ENCODE assay signal across 16 cellular contexts in genomic region chr17:82153295-82153691, GRCh38. TPM values are rescaled to one million over a fixed set of nuclear protein-coding genes. Genes with fewer than 3 reads are reported as not detected.
DNase-seq lines count a peak whose midpoint lies in the region; ATAC-seq and TF ChIP-seq lines count a peak whose summit lies in the region.
"Had no signal": no experiment of that assay in that cellular context is flagged by ENCODE, and none has a peak within 500 bp of the region (broad histone marks: within the 10 kb centered on the region; RNA-seq: fewer than 3 reads in every experiment).

No MANE protein-coding gene starts in this region.

- no peak overlapping the region for H3K4me3 ChIP-seq in mammary epithelial cell (replicated peaks in 1 of 3; ENCODE audit: insufficient read depth in 1 of 3, low read depth in 2 of 3, low read length in 3 of 3)
- H3K4me3 ChIP-seq in lower lobe of right lung, result no peak overlapping the region
- H3K4me3 ChIP-seq: psoas muscle, thyroid gland had no signal

- H3K27me3 ChIP-seq in mammary epithelial cell (ENCODE audit: insufficient read depth, low read length) (no peaks in the 10 kb centered on the region), lower lobe of right lung (ENCODE audit: low read depth) (no peaks in the 10 kb centered on the region)
- H3K27me3 ChIP-seq: neutrophil, thyroid gland had no signal

- dilution Hi-C loops in mammary epithelial cell (cut with HindIII; ENCODE audit: low sequenced_read_pairs), result no loop called here

- no peak for TF ChIP-seq CTCF in activated CD8-positive, alpha-beta T cell treated with anti-CD3 and anti-CD28 coated beads for 36 hours (IDR thresholded peaks at IDR 0.05)
- no peak for TF ChIP-seq CTCF in mammary epithelial cell (conservative IDR thresholded peaks at IDR 0.05 in 1 of 2, IDR thresholded peaks at IDR 0.05 in 1 of 2; ENCODE audit: extremely low read depth in 1 of 2, insufficient read depth in 1 of 2, low read depth in 1 of 2, low read length in 2 of 2)
- no peak for TF ChIP-seq CTCF in lower lobe of right lung (IDR thresholded peaks at IDR 0.05)
- no peak for TF ChIP-seq CTCF in type B pancreatic cell (conservative IDR thresholded peaks at IDR 0.05)

- no peak for ATAC-seq in activated CD8-positive, alpha-beta T cell treated with anti-CD3 and anti-CD28 coated beads, Interleukin-2, amount 10 ng/mL, durations not matched to agents 7 days and 5 days
- ATAC-seq in activated CD8-positive, alpha-beta T cell treated with anti-CD3 and anti-CD28 coated beads for 36 hours, result no peak
- ATAC-seq in lower lobe of right lung (no peak), Right ventricle myocardium inferior (no peak)

- in situ Hi-C loops in mammary epithelial cell (cut with MboI; ENCODE audit: low sequenced_read_pairs in 2 of 2), result loop anchor here in 1 of 2 donors (25.0 kb wide), 1 partner anchor 116 kb away; the partner anchor contains the start of genes DCXR and RAC3

- H3K9ac ChIP-seq in mammary epithelial cell (ENCODE audit: insufficient read depth, low read length), result no peak overlapping the region

- CTCF ChIA-PET in activated CD8-positive, alpha-beta T cell treated with anti-CD3 and anti-CD28 coated beads, Interleukin-2, amount 10 ng/mL, durations not matched to agents 7 days and 5 days (lab: Charles Lee), result interaction anchor here (1.0 to 5.3 kb wide), 5 partner anchors 11 to 133 kb away, joined by 3 to 31 read pairs (median 8); partner anchors contain the start of genes DCXR and RAC3
- CTCF ChIA-PET in activated CD8-positive, alpha-beta T cell treated with anti-CD3 and anti-CD28 coated beads for 36 hours (lab: Charles Lee), result interaction anchor here (1.1 to 4.7 kb wide), 2 partner anchors 47 to 123 kb away, joined by 3 to 26 read pairs; partner anchors contain the start of gene RAC3
- CTCF ChIA-PET in mammary epithelial cell (lab: Charles Lee; ENCODE audit: low non-redundant PET) (no interaction called here), HEK293T (lab: Yijun Ruan, JAX) (interaction anchor here (2.9 kb wide), 1 partner anchor 123 kb away, joined by 13 read pairs; no protein-coding TSS in a partner anchor)

- H4K20me1 ChIP-seq in mammary epithelial cell (ENCODE audit: insufficient read depth, low read length), result no peaks in the 10 kb centered on the region

- H3K27me3 Mint-ChIP-seq in activated CD8-positive, alpha-beta T cell treated with anti-CD3 and anti-CD28 coated beads, Interleukin-2, amount 10 ng/mL, durations not matched to agents 7 days and 5 days (ENCODE audit: low read depth), result no peaks in the 10 kb centered on the region
- no peaks in the 10 kb centered on the region for H3K27me3 Mint-ChIP-seq in activated CD8-positive, alpha-beta T cell treated with anti-CD3 and anti-CD28 coated beads for 36 hours
- H3K27me3 Mint-ChIP-seq in type B pancreatic cell, result no peaks in the 10 kb centered on the region
- H3K27me3 Mint-ChIP-seq: IgD-negative memory B cell; stimulated activated naive CD8-positive, alpha-beta T cell treated with anti-CD3 and anti-CD28 coated beads, Interleukin-15, Interleukin-2, amounts not matched to agents 100 ng/mL and 50 ng/mL, for 24 hours had no signal

- H2AFZ ChIP-seq in mammary epithelial cell (ENCODE audit: low read depth, low read length), result no peak overlapping the region

- no peak overlapping the region for H3K4me3 Mint-ChIP-seq in activated CD8-positive, alpha-beta T cell treated with anti-CD3 and anti-CD28 coated beads, Interleukin-2, amount 10 ng/mL, durations not matched to agents 7 days and 5 days
- H3K4me3 Mint-ChIP-seq in activated CD8-positive, alpha-beta T cell treated with anti-CD3 and anti-CD28 coated beads for 36 hours, result no peak overlapping the region
- peak overlapping the region; percentile 39 for H3K4me3 Mint-ChIP-seq in type B pancreatic cell
- H3K4me3 Mint-ChIP-seq: stimulated activated naive CD8-positive, alpha-beta T cell treated with anti-CD3 and anti-CD28 coated beads, Interleukin-15, Interleukin-2, amounts not matched to agents 100 ng/mL and 50 ng/mL, for 24 hours had no signal

- no peaks in the 10 kb centered on the region for H3K9me3 ChIP-seq in mammary epithelial cell (replicated peaks; ENCODE audit: insufficient read depth, low read length)
- no peaks in the 10 kb centered on the region for H3K9me3 ChIP-seq in lower lobe of right lung
- H3K9me3 ChIP-seq: neutrophil, psoas muscle, thyroid gland had no signal

- DNase-seq in activated CD8-positive, alpha-beta T cell treated with anti-CD3 and anti-CD28 coated beads, Interleukin-2, amount 10 ng/mL, durations not matched to agents 7 days and 5 days, result no peak
- DNase-seq in activated CD8-positive, alpha-beta T cell treated with anti-CD3 and anti-CD28 coated beads for 36 hours, result no peak
- DNase-seq in mammary epithelial cell (no peak), lower lobe of right lung (no peak), type B pancreatic cell (ENCODE audit: extremely low spot score, unreplicated experiment) (no peak), Right ventricle myocardium inferior (ENCODE audit: missing footprints) (no peak), glomerular visceral epithelial cell (ENCODE audit: extremely low spot score) (no peak), HEK293T (ENCODE audit: extremely low spot score) (no peak)
- DNase-seq: NCI-H187 treated with DMSO at 0.1 percent for 48 hours, NCI-H524 treated with DMSO at 0.1 percent for 48 hours, SIG-M5 had no signal

- peak overlapping the region; percentile 66 for H3K27ac Mint-ChIP-seq in activated CD8-positive, alpha-beta T cell treated with anti-CD3 and anti-CD28 coated beads, Interleukin-2, amount 10 ng/mL, durations not matched to agents 7 days and 5 days
- H3K27ac Mint-ChIP-seq in activated CD8-positive, alpha-beta T cell treated with anti-CD3 and anti-CD28 coated beads for 36 hours, result no peak overlapping the region
- H3K27ac Mint-ChIP-seq in type B pancreatic cell, result peak overlapping the region; percentile 88
- H3K27ac Mint-ChIP-seq: stimulated activated naive CD8-positive, alpha-beta T cell treated with anti-CD3 and anti-CD28 coated beads, Interleukin-15, Interleukin-2, amounts not matched to agents 100 ng/mL and 50 ng/mL, for 24 hours had no signal

- peaks cover 4% of the 10 kb centered on the region for H3K4me1 Mint-ChIP-seq in activated CD8-positive, alpha-beta T cell treated with anti-CD3 and anti-CD28 coated beads, Interleukin-2, amount 10 ng/mL, durations not matched to agents 7 days and 5 days (ENCODE audit: low read depth)
- H3K4me1 Mint-ChIP-seq in activated CD8-positive, alpha-beta T cell treated with anti-CD3 and anti-CD28 coated beads for 36 hours (ENCODE audit: low read depth), result peaks cover 4% of the 10 kb centered on the region
- H3K4me1 Mint-ChIP-seq in type B pancreatic cell (ENCODE audit: unreplicated experiment), result no peaks in the 10 kb centered on the region
- H3K4me1 Mint-ChIP-seq: IgD-negative memory B cell had no signal

- intact Hi-C loops in activated CD8-positive, alpha-beta T cell treated with anti-CD3 and anti-CD28 coated beads for 36 hours (cut with micrococcal nuclease), result loop anchor here (10.0 kb wide), 1 partner anchor 128 kb away; the partner anchor contains the start of genes CENPX and LRRC45
- intact Hi-C loops in mammary epithelial cell (cut with micrococcal nuclease), result loop anchor here (2.0 kb wide), 1 partner anchor 192 kb away; the partner anchor contains the start of gene NOTUM
- intact Hi-C loops in lower lobe of right lung (cut with DNase I), result no loop called here
- intact Hi-C loops in Right ventricle myocardium inferior (cut with DNase I), result loop anchor here (1.0 to 5.0 kb wide), 2 partner anchors 123 to 196 kb away; no protein-coding TSS in a partner anchor

- 83% methylated on average over 6 of the region's 6 CpGs for WGBS in mammary epithelial cell (ENCODE audit: low coverage, missing lambda C conversion rate)

- POLR2A ChIA-PET in activated CD8-positive, alpha-beta T cell treated with anti-CD3 and anti-CD28 coated beads, Interleukin-2, amount 10 ng/mL, durations not matched to agents 7 days and 5 days (lab: Charles Lee), result no interaction called here
- POLR2A ChIA-PET in activated CD8-positive, alpha-beta T cell treated with anti-CD3 and anti-CD28 coated beads for 36 hours (lab: Charles Lee), result no interaction called here
- POLR2A ChIA-PET in HEK293T (lab: Yijun Ruan, JAX), result interaction anchor here (1.0 kb wide), 1 partner anchor 12 kb away, joined by 3 read pairs; no protein-coding TSS in a partner anchor

- H3K9me3 Mint-ChIP-seq in activated CD8-positive, alpha-beta T cell treated with anti-CD3 and anti-CD28 coated beads, Interleukin-2, amount 10 ng/mL, durations not matched to agents 7 days and 5 days (ENCODE audit: insufficient read depth), result no peaks in the 10 kb centered on the region
- no peaks in the 10 kb centered on the region for H3K9me3 Mint-ChIP-seq in activated CD8-positive, alpha-beta T cell treated with anti-CD3 and anti-CD28 coated beads for 36 hours
- H3K9me3 Mint-ChIP-seq in type B pancreatic cell, result no peaks in the 10 kb centered on the region
- H3K9me3 Mint-ChIP-seq: IgD-negative memory B cell; stimulated activated naive CD8-positive, alpha-beta T cell treated with anti-CD3 and anti-CD28 coated beads, Interleukin-15, Interleukin-2, amounts not matched to agents 100 ng/mL and 50 ng/mL, for 24 hours had no signal

- H3K27ac ChIP-seq in mammary epithelial cell (ENCODE audit: insufficient read depth, low read depth, low read length), result no peak overlapping the region
- H3K27ac ChIP-seq in lower lobe of right lung, result peak overlapping the region; percentile 73
- H3K27ac ChIP-seq: neutrophil, thyroid gland had no signal

- TSS peak; percentile 9 for BruUV-seq in mammary epithelial cell (replicated peaks; lab: Mats Ljungman, UMichigan)

- H3K36me3 ChIP-seq in mammary epithelial cell (ENCODE audit: insufficient read depth, low read length) (no peaks in the 10 kb centered on the region), lower lobe of right lung (peaks cover 15% of the 10 kb centered on the region)
- H3K36me3 ChIP-seq: thyroid gland had no signal

- H3K4me1 ChIP-seq in mammary epithelial cell (ENCODE audit: insufficient read depth, low read length), result no peaks in the 10 kb centered on the region
- H3K4me1 ChIP-seq in lower lobe of right lung, result peaks cover 3% of the 10 kb centered on the region

- no peak overlapping the region for H3K4me2 ChIP-seq in mammary epithelial cell (ENCODE audit: insufficient read depth, low read depth, low read length)

- no peaks in the 10 kb centered on the region for H3K79me2 ChIP-seq in mammary epithelial cell (ENCODE audit: insufficient read depth, low read length)

- H3K36me3 Mint-ChIP-seq in activated CD8-positive, alpha-beta T cell treated with anti-CD3 and anti-CD28 coated beads, Interleukin-2, amount 10 ng/mL, durations not matched to agents 7 days and 5 days (ENCODE audit: low read depth), result peaks cover 4% of the 10 kb centered on the region
- peaks cover 5% of the 10 kb centered on the region for H3K36me3 Mint-ChIP-seq in activated CD8-positive, alpha-beta T cell treated with anti-CD3 and anti-CD28 coated beads for 36 hours (ENCODE audit: low read depth)
- no peaks in the 10 kb centered on the region for H3K36me3 Mint-ChIP-seq in type B pancreatic cell
- H3K36me3 Mint-ChIP-seq: IgD-negative memory B cell had no signal

RNA-seq across cellular contexts. Expression of gene FASN, which starts 55.3 kb away (rescaled TPM):
- total RNA-seq in activated CD8-positive, alpha-beta T cell treated with anti-CD3 and anti-CD28 coated beads, Interleukin-2, amount 10 ng/mL, durations not matched to agents 7 days and 5 days, result 100 to 1,000 TPM; 255 to 261 TPM
- 100 to 1,000 TPM; 250 to 260 TPM for total RNA-seq in activated CD8-positive, alpha-beta T cell treated with anti-CD3 and anti-CD28 coated beads for 36 hours
- total RNA-seq in mammary epithelial cell (100 to 1,000 TPM; 126 to 452 TPM), lower lobe of right lung (302 TPM), type B pancreatic cell (ENCODE audit: low replicate concordance) (228 and 326 TPM in 2 replicates), Right ventricle myocardium inferior (46.6 TPM)
- 217 TPM for polyA plus RNA-seq in mammary epithelial cell
- polyA minus RNA-seq in mammary epithelial cell, result 278 TPM

RNA-seq across cellular contexts. Expression of gene CCDC57, which starts 59.3 kb away (rescaled TPM):
- 10 to 100 TPM; 78.3 to 84.7 TPM for total RNA-seq in activated CD8-positive, alpha-beta T cell treated with anti-CD3 and anti-CD28 coated beads, Interleukin-2, amount 10 ng/mL, durations not matched to agents 7 days and 5 days
- total RNA-seq in activated CD8-positive, alpha-beta T cell treated with anti-CD3 and anti-CD28 coated beads for 36 hours, result 10 to 100 TPM; 56.6 to 64.2 TPM
- 10 to 100 TPM; 24.8 to 52.0 TPM for total RNA-seq in mammary epithelial cell
- 14.1 TPM for polyA plus RNA-seq in mammary epithelial cell
- 7.5 TPM for polyA minus RNA-seq in mammary epithelial cell
- total RNA-seq in lower lobe of right lung, result 63.4 TPM
- 33.5 and 58.7 TPM in 2 replicates for total RNA-seq in type B pancreatic cell (ENCODE audit: low replicate concordance)
- 7.9 TPM for total RNA-seq in Right ventricle myocardium inferior
